In genomic region chr10:73096452-73097304, GRCh38 we compare ENCODE assay signal across 1 cellular context.
TF ChIP-seq lines count a peak whose summit lies in the region.

Gene P4HA1, minus strand, starts transcription at chr10:73096866. Its CDS starts 21,983 bp downstream, at chr10:73074883.

TF ChIP-seq in HepG2, 621 proteins besides CTCF, POLR2A, EP300 and RAD21 (continued from another document and continues in another):
- TF ChIP-seq THAP8 (CRISPR knock-in tag; IDR thresholded peaks at IDR 0.05; ENCODE audit: borderline replicate concordance), result no peak
- TF ChIP-seq FOSL2 (CRISPR knock-in tag; IDR thresholded peaks at IDR 0.05), result peak; percentile 52; the same call in 1 of the 2 replicates
- TF ChIP-seq ZNF343 (CRISPR knock-in tag; IDR thresholded peaks at IDR 0.05), result peak; percentile 93
- no peak for TF ChIP-seq SOX6 (IDR thresholded peaks at IDR 0.05)
- peak; percentile 83 for TF ChIP-seq SOX6 (CRISPR knock-in tag; IDR thresholded peaks at IDR 0.05)
- TF ChIP-seq ZNF296 (CRISPR knock-in tag; conservative IDR thresholded peaks at IDR 0.05), result peak; percentile 77
- peak; percentile 74; the same call in 1 of the 2 replicates for TF ChIP-seq NR0B2 (CRISPR knock-in tag; IDR thresholded peaks at IDR 0.05)
- TF ChIP-seq MATR3 (CRISPR knock-in tag; IDR thresholded peaks at IDR 0.05), result no peak
- TF ChIP-seq HOXD1 (CRISPR knock-in tag; IDR thresholded peaks at IDR 0.05), result peak; percentile 85; the same call in 1 of the 2 replicates
- peak; percentile 87 for TF ChIP-seq CBX5 (CRISPR knock-in tag; IDR thresholded peaks at IDR 0.05; ENCODE audit: borderline replicate concordance)
- peak; percentile 88 for TF ChIP-seq TBX2 (CRISPR knock-in tag; IDR thresholded peaks at IDR 0.05; ENCODE audit: borderline replicate concordance)
- no peak for TF ChIP-seq LRRFIP1 (CRISPR knock-in tag; conservative IDR thresholded peaks at IDR 0.05)
- TF ChIP-seq MED13 (CRISPR knock-in tag; IDR thresholded peaks at IDR 0.05), result peak; percentile 24; the same call in 1 of the 2 replicates
- no peak; the same call in 1 of the 2 replicates for TF ChIP-seq ZSCAN25 (CRISPR knock-in tag; IDR thresholded peaks at IDR 0.05)
- TF ChIP-seq ZNF563 (CRISPR knock-in tag; IDR thresholded peaks at IDR 0.05), result peak; percentile 86
- no peak; the same call in 1 of the 2 replicates for TF ChIP-seq ZNF281 (CRISPR knock-in tag; IDR thresholded peaks at IDR 0.05; ENCODE audit: borderline replicate concordance)
- TF ChIP-seq ZFP36 (IDR thresholded peaks at IDR 0.05; ENCODE audit: borderline replicate concordance, low read depth, low read length, partially characterized antibody), result no peak
- no peak for TF ChIP-seq RNF2 (conservative IDR thresholded peaks at IDR 0.05; ENCODE audit: low read depth)
- peak; percentile 95 for TF ChIP-seq ZFP91 (CRISPR knock-in tag; IDR thresholded peaks at IDR 0.05; ENCODE audit: borderline replicate concordance)
- no peak; the same call in 1 of the 2 replicates for TF ChIP-seq GPN1 (CRISPR knock-in tag; IDR thresholded peaks at IDR 0.05; ENCODE audit: borderline replicate concordance)
- peak; percentile 26; the same call in 1 of the 2 replicates for TF ChIP-seq ZBTB43 (CRISPR knock-in tag; conservative IDR thresholded peaks at IDR 0.05)
- peak; percentile 76; the same call in 1 of the 2 replicates for TF ChIP-seq MTERF4 (CRISPR knock-in tag; IDR thresholded peaks at IDR 0.05)
- TF ChIP-seq ZNF737 (CRISPR knock-in tag; IDR thresholded peaks at IDR 0.05; ENCODE audit: borderline replicate concordance), result 0 out of 2 replicates have a peak, but pooled peaks have one; percentile 54
- peak; percentile 95 for TF ChIP-seq HOXA5 (CRISPR knock-in tag; IDR thresholded peaks at IDR 0.05)
- TF ChIP-seq ZBTB37 (CRISPR knock-in tag; IDR thresholded peaks at IDR 0.05), result peak; percentile 41; the same call in 1 of the 2 replicates
- peak; percentile 82 for TF ChIP-seq HINFP (CRISPR knock-in tag; IDR thresholded peaks at IDR 0.05; ENCODE audit: low read depth)
- no peak for TF ChIP-seq SNRNP70 (IDR thresholded peaks at IDR 0.05; ENCODE audit: low read depth, low read length)
- no peak; the same call in 1 of the 2 replicates for TF ChIP-seq ZSCAN12 (CRISPR knock-in tag; IDR thresholded peaks at IDR 0.05)
- TF ChIP-seq RARG (CRISPR knock-in tag; IDR thresholded peaks at IDR 0.05; ENCODE audit: low read depth), result no peak
- no peak for TF ChIP-seq ZNF782 (CRISPR knock-in tag; IDR thresholded peaks at IDR 0.05; ENCODE audit: borderline replicate concordance)
- peak; percentile 62 for TF ChIP-seq ZNF33B (CRISPR knock-in tag; IDR thresholded peaks at IDR 0.05)
- TF ChIP-seq SIN3B (IDR thresholded peaks at IDR 0.05; ENCODE audit: low read length), result no peak
- peak; percentile 42 for TF ChIP-seq RARA (CRISPR knock-in tag; IDR thresholded peaks at IDR 0.05)
- TF ChIP-seq JDP2 (CRISPR knock-in tag; IDR thresholded peaks at IDR 0.05; ENCODE audit: borderline replicate concordance), result no peak; the same call in 1 of the 2 replicates
- TF ChIP-seq DRAP1 (CRISPR knock-in tag; IDR thresholded peaks at IDR 0.05), result peak; percentile 97
- no peak for TF ChIP-seq ZNF780A (CRISPR knock-in tag; IDR thresholded peaks at IDR 0.05)
- TF ChIP-seq BCL6 (CRISPR knock-in tag; IDR thresholded peaks at IDR 0.05), result peak; percentile 30; the same call in 1 of the 2 replicates
- TF ChIP-seq BORCS8-MEF2B (CRISPR knock-in tag; IDR thresholded peaks at IDR 0.05), result peak; percentile 69
- no peak for TF ChIP-seq FUBP1 (CRISPR knock-in tag; IDR thresholded peaks at IDR 0.05; ENCODE audit: borderline replicate concordance)
- TF ChIP-seq ZNF784 (CRISPR knock-in tag; IDR thresholded peaks at IDR 0.05; ENCODE audit: borderline replicate concordance), result peak; percentile 58; the same call in 1 of the 2 replicates
- TF ChIP-seq UBTF (CRISPR knock-in tag; IDR thresholded peaks at IDR 0.05), result peak; percentile 94
